ENCODE assay signal across 1 cellular context in genomic region chr11:45801723-45802315, GRCh38.
A peak's percentile ranks its signal among the peaks of the same experiment; 100 is the strongest.
TF ChIP-seq lines count a peak whose summit lies in the region.

No MANE protein-coding gene starts in this region.

TF ChIP-seq in K562, 482 proteins besides CTCF, POLR2A, EP300 and RAD21:
- TF ChIP-seq CBFA2T2 (conservative IDR thresholded peaks at IDR 0.05) = peak; percentile 23; the same call in 1 of the 2 replicates
- peak; percentile 29; the same call in 1 of the 2 replicates for TF ChIP-seq TOE1 (IDR thresholded peaks at IDR 0.05; ENCODE audit: borderline replicate concordance)
- TF ChIP-seq TOE1 (CRISPR knock-in tag; IDR thresholded peaks at IDR 0.05; ENCODE audit: borderline replicate concordance, low read depth) = no peak
- TF ChIP-seq AFF1 (IDR thresholded peaks at IDR 0.05; ENCODE audit: low read depth in 1 of 2, partially characterized antibody in 2 of 2) = peak in 1 of 2 experiments; percentile 46
- peak; percentile 55; the same call in 1 of the 2 replicates for TF ChIP-seq SPI1 (IDR thresholded peaks at IDR 0.05; ENCODE audit: borderline replicate concordance, low read depth, low read length)
- TF ChIP-seq SIX5 (IDR thresholded peaks at IDR 0.05; ENCODE audit: borderline replicate concordance in 1 of 2, insufficient read depth in 1 of 2, low read depth in 1 of 2, low read length in 2 of 2) = peak; percentile 44 to 56; a peak in 2 of 4 replicates
- TF ChIP-seq E2F8 (IDR thresholded peaks at IDR 0.05; ENCODE audit: low read depth, partially characterized antibody) = no peak
- TF ChIP-seq USF2 (CRISPR knock-in tag; IDR thresholded peaks at IDR 0.05) = peak; percentile 71; the same call in 1 of the 2 replicates
- TF ChIP-seq ZNF12 (CRISPR knock-in tag; IDR thresholded peaks at IDR 0.05) = peak; percentile 88; the same call in 1 of the 2 replicates
- no peak for TF ChIP-seq HNRNPUL1 (IDR thresholded peaks at IDR 0.05; ENCODE audit: low read length)
- TF ChIP-seq ZNF143 (CRISPR knock-in tag; IDR thresholded peaks at IDR 0.05) = peak; percentile 73
- peak; percentile 75 for TF ChIP-seq RAD51 (IDR thresholded peaks at IDR 0.05; ENCODE audit: borderline replicate concordance, low read depth)
- peak; percentile 80 for TF ChIP-seq HCFC1 (IDR thresholded peaks at IDR 0.05; ENCODE audit: low read depth, low read length)
- TF ChIP-seq NR2C2 (CRISPR knock-in tag; IDR thresholded peaks at IDR 0.05) = no peak
- TF ChIP-seq NR2C2 (tag; IDR thresholded peaks at IDR 0.05) = peak; percentile 60; the same call in 1 of the 2 replicates
- TF ChIP-seq MNT (conservative IDR thresholded peaks at IDR 0.05) = no peak
- TF ChIP-seq GTF2F1 (IDR thresholded peaks at IDR 0.05; ENCODE audit: low read depth, low read length) = no peak
- peak; percentile 69 for TF ChIP-seq USF1 (CRISPR knock-in tag; IDR thresholded peaks at IDR 0.05)
